ENCODE assay signal across 8 cellular contexts in the genomic region with DNA sequence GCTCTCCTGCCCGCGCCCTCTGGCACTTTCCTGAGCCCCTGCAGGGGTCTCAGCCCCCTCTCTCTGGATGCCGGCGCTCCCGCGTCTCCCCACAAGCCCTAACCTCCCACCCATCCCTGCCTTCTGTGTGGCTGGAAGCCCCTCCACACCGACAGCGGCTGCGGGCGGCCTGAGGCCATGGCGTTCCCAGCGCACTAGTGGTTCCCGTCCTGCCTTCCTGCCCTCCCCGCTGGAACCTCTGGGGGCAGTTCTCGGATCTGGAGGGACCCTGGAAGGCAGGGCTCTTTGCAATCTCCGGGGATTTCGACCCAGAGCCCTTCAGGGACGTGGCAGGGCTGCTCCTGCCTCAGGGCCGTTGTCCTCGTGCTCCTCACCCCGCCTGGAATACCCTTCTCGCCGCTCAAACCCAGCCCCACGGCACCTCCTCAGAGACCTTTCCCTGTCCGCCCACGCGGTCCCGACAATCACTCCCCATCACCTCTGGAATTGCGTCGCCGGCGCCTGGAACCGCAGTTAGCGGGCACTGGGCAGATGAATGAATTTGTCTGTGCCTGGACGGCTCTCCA. TPM values are rescaled to one million over a fixed set of nuclear protein-coding genes. Genes with fewer than 3 reads are reported as not detected.
DNase-seq lines count a peak whose midpoint lies in the region; ATAC-seq and TF ChIP-seq lines count a peak whose summit lies in the region.

No MANE protein-coding gene starts in this region.

- no peak overlapping the region for H4K91ac ChIP-seq in trophoblast cell (ENCODE audit: low read depth, low read length)

- whole genome bisulfite sequencing in trophoblast cell (ENCODE audit: extremely low coverage, insufficient coverage, insufficient read length): no CpG with 5 or more reads among the region's 35 CpGs
- whole genome bisulfite sequencing in gastroesophageal sphincter (ENCODE audit: low coverage in 1 of 2), 2 donors: 0% methylated on average over 7 of the region's 35 CpGs; no CpG with 5 or more reads in 1 of the 2 donors

- H3K36me3 Mint-ChIP-seq in endothelial cell (ENCODE audit: low read depth, unreplicated experiment): no peaks in the 10 kb centered on the region

- no peak overlapping the region for H3K4me3 Mint-ChIP-seq in endothelial cell (ENCODE audit: unreplicated experiment)

- H2BK12ac ChIP-seq in trophoblast cell (ENCODE audit: low read length): no peak overlapping the region

- no peak for TF ChIP-seq POLR2A in gastroesophageal sphincter (IDR thresholded peaks at IDR 0.05)

- no peak overlapping the region for H4K12ac ChIP-seq in trophoblast cell (ENCODE audit: low read depth, low read length)

- H3K36me3 ChIP-seq in ACC112 (ENCODE audit: insufficient read depth, low read length) (no peaks in the 10 kb centered on the region), trophoblast cell (ENCODE audit: control insufficient read depth in 1 of 2, insufficient read depth in 2 of 2, low read length in 2 of 2) (no peaks in the 10 kb centered on the region), gastroesophageal sphincter (no peaks in the 10 kb centered on the region)

- H3K4ac ChIP-seq in trophoblast cell (ENCODE audit: low read depth, low read length): no peak overlapping the region

- H3K27ac Mint-ChIP-seq in endothelial cell (ENCODE audit: unreplicated experiment): no peak overlapping the region

- no peaks in the 10 kb centered on the region for H3K9me3 ChIP-seq in iPS-18c (ENCODE audit: control insufficient read depth, insufficient read depth, low read length)
- H3K9me3 ChIP-seq in trophoblast cell (ENCODE audit: insufficient read depth, low read depth, low read length): peaks cover 7% of the 10 kb centered on the region
- no peaks in the 10 kb centered on the region for H3K9me3 ChIP-seq in gastroesophageal sphincter

- no peak overlapping the region for H3K18ac ChIP-seq in trophoblast cell (ENCODE audit: low read length)

- H3K9ac ChIP-seq in trophoblast cell (ENCODE audit: low read length): no peak overlapping the region

- no peak overlapping the region for H2AK5ac ChIP-seq in trophoblast cell (ENCODE audit: low read length)

- H2BK5ac ChIP-seq in trophoblast cell (ENCODE audit: low read depth, low read length, poor library complexity): no peak overlapping the region

- peaks cover 29% of the 10 kb centered on the region for H3K27me3 Mint-ChIP-seq in endothelial cell (ENCODE audit: unreplicated experiment)

- TF ChIP-seq CTCF in VCaP (conservative IDR thresholded peaks at IDR 0.05): no peak
- no peak for TF ChIP-seq CTCF in endothelial cell (IDR thresholded peaks at IDR 0.05; ENCODE audit: unreplicated experiment)
- TF ChIP-seq CTCF in gastroesophageal sphincter (IDR thresholded peaks at IDR 0.05): no peak

- H2BK120ac ChIP-seq in trophoblast cell (ENCODE audit: insufficient read depth, low read length, poor library complexity): no peak overlapping the region

- TF ChIP-seq EP300 in gastroesophageal sphincter (IDR thresholded peaks at IDR 0.05): no peak

- DNase-seq in DMS79 (lab: John Stamatoyannopoulos, UW): peak; percentile 48
- DNase-seq in superior temporal gyrus (ENCODE audit: extremely low spot score): no peak
- DNase-seq in endothelial cell (ENCODE audit: low spot score): no peak
- DNase-seq in trophoblast cell: no peak

- ATAC-seq in gastroesophageal sphincter: no peak

- no peaks in the 10 kb centered on the region for H3K9me3 Mint-ChIP-seq in endothelial cell (ENCODE audit: unreplicated experiment)

- no peak overlapping the region for H4K8ac ChIP-seq in trophoblast cell (ENCODE audit: low read depth, low read length)

- H3K27me3 ChIP-seq in ACC112 (ENCODE audit: insufficient read depth, low read length) (peaks cover 43% of the 10 kb centered on the region), trophoblast cell (ENCODE audit: insufficient read depth, low read length) (peaks cover 54% of the 10 kb centered on the region), gastroesophageal sphincter (peaks cover 100% of the 10 kb centered on the region)

- peak overlapping the region; percentile 16 for H3K4me3 ChIP-seq in ACC112 (ENCODE audit: low read depth, low read length)
- H3K4me3 ChIP-seq in iPS-18c (ENCODE audit: insufficient read depth, low read depth, low read length): peak overlapping the region; percentile 31
- no peak overlapping the region for H3K4me3 ChIP-seq in trophoblast cell (ENCODE audit: low read depth, low read length)
- peak overlapping the region in 1 of 2 donors; percentile 32 for H3K4me3 ChIP-seq in gastroesophageal sphincter

- H3K79me1 ChIP-seq in trophoblast cell (ENCODE audit: low read length): no peaks in the 10 kb centered on the region

- H3K27ac ChIP-seq in ACC112 (ENCODE audit: low read depth, low read length) (no peak overlapping the region), VCaP (peak overlapping the region; percentile 24; the same call in 1 of the 2 replicates), trophoblast cell (ENCODE audit: low read depth, low read length) (no peak overlapping the region), gastroesophageal sphincter (no peak overlapping the region)

- H3K4me1 ChIP-seq in ACC112 (ENCODE audit: control insufficient read depth, insufficient read depth, low read length, unreplicated experiment) (peaks cover 27% of the 10 kb centered on the region), trophoblast cell (ENCODE audit: control insufficient read depth in 1 of 2, insufficient read depth in 2 of 2, low read length in 2 of 2) (peaks cover 2 to 11% of the 10 kb centered on the region in 2 experiments), gastroesophageal sphincter (peaks cover 0 to 44% (median 20%) of the 10 kb centered on the region in 3 donors)

- H3K4me1 Mint-ChIP-seq in endothelial cell (ENCODE audit: unreplicated experiment): no peaks in the 10 kb centered on the region

- H2AFZ ChIP-seq in ACC112 (ENCODE audit: low read length, unreplicated experiment) (no peak overlapping the region), trophoblast cell (ENCODE audit: insufficient read depth, low read length, poor library complexity) (no peak overlapping the region)

- H3K14ac ChIP-seq in trophoblast cell (ENCODE audit: low read length): no peak overlapping the region

- no peak overlapping the region for H3K4me2 ChIP-seq in trophoblast cell (ENCODE audit: low read length)

- no peak overlapping the region for H3K23ac ChIP-seq in trophoblast cell (ENCODE audit: low read length)

- H3K79me2 ChIP-seq in ACC112 (ENCODE audit: control insufficient read depth, insufficient read depth, low read length, unreplicated experiment) (no peaks in the 10 kb centered on the region), trophoblast cell (ENCODE audit: control insufficient read depth, insufficient read depth, low read length, poor library complexity) (no peaks in the 10 kb centered on the region)

RNA-seq across cellular contexts. Expression of gene ESPN, which starts 0.5 kb away (rescaled TPM):
- 0.36 TPM for total RNA-seq in endothelial cell (ENCODE audit: unreplicated experiment)
- polyA plus RNA-seq in trophoblast cell (2013): 5.8 and 6.9 TPM in 2 replicates
- total RNA-seq in gastroesophageal sphincter: under 1 TPM in 3 of 4 donors, not detected in 1; 0.47 to 0.92 (median 0.81) TPM

RNA-seq across cellular contexts. Expression of gene HES2, which starts 4.4 kb away (rescaled TPM):
- total RNA-seq in endothelial cell (ENCODE audit: unreplicated experiment) (0.10 TPM), gastroesophageal sphincter (1 to 10 TPM in 1 of 4 donors, not detected in 3; 7.3 TPM)
- 33.7 and 41.0 TPM in 2 replicates for polyA plus RNA-seq in trophoblast cell (2013)

RNA-seq across cellular contexts. Expression of gene ACOT7, which starts 30.5 kb away (rescaled TPM):
- 35.1 TPM for total RNA-seq in endothelial cell (ENCODE audit: unreplicated experiment)
- 30.7 and 31.4 TPM in 2 replicates for polyA plus RNA-seq in trophoblast cell (2013)
- total RNA-seq in gastroesophageal sphincter: 10 to 100 TPM; 22.3 to 32.5 (median 25.0) TPM

RNA-seq across cellular contexts. Expression of gene TNFRSF25, which starts 41.9 kb away (rescaled TPM):
- total RNA-seq in endothelial cell (ENCODE audit: unreplicated experiment): 104 TPM
- polyA plus RNA-seq in trophoblast cell (2013): 22.6 and 23.0 TPM in 2 replicates
- 10 to 100 TPM in 2 of 4 donors, 1 to 10 TPM in 2; 4.2 to 11.2 (median 8.8) TPM for total RNA-seq in gastroesophageal sphincter
